Comparison of ENCODE assay signal across 9 cellular contexts in genomic region chr1:172443666-172444453, GRCh38. TPM values are rescaled to one million over a fixed set of nuclear protein-coding genes. Genes with fewer than 3 reads are reported as not detected.
DNase-seq lines count a peak whose midpoint lies in the region; ATAC-seq, FAIRE-seq and TF ChIP-seq lines count a peak whose summit lies in the region.
"Had no signal": no experiment of that assay in that cellular context is flagged by ENCODE, and none has a peak within 500 bp of the region (broad histone marks: within the 10 kb centered on the region; RNA-seq: fewer than 3 reads in every experiment).

PIGC (minus strand) TSS chr1:172444069; CDS start chr1:172442622, 1,447 bp downstream.

- DNase-seq in AG09309 (ENCODE audit: low read depth) (peak; percentile 46), NCI-H226 (peak; percentile 71), WTC11 (ENCODE audit: low spot score) (peak; percentile 91), cardiac fibroblast (ENCODE audit: low read depth in 2 of 2) (peak; percentile 88 to 91)
- peak; percentile 93 for DNase-seq in stimulated activated CD4-positive, alpha-beta T cell treated with anti-CD3 and anti-CD28 coated beads, Interleukin-12 subunit alpha, Interleukin-12 subunit beta, amount 100 ng/mL, for 4 hours

- H3K36me3 Mint-ChIP-seq in WTC11, result peaks cover 11% of the 10 kb centered on the region

- H3K4me3 Mint-ChIP-seq in WTC11, result peak within 1 kb of the TSS; percentile 86

- POLR2A ChIA-PET in WTC11 (lab: Charles Lee), result no interaction called here

- H3K27me3 Mint-ChIP-seq in WTC11 (ENCODE audit: low read depth), result no peaks in the 10 kb centered on the region; the same call in 1 of the 2 replicates

- CTCF ChIA-PET in WTC11 (lab: Charles Lee), result interaction anchor here (0.6 to 1.9 kb wide), 12 partner anchors 9 to 458 kb away, joined by 3 to 7 read pairs (median 3); no protein-coding TSS in a partner anchor

- FAIRE-seq in islet of Langerhans (lab: Jason Lieb, UNC), result peak; percentile 74
- FAIRE-seq: endometrium had no signal

- H3K9me3 Mint-ChIP-seq in WTC11, result no peaks in the 10 kb centered on the region

- H3K4me1 Mint-ChIP-seq in WTC11, result peaks cover 4% of the 10 kb centered on the region

- peak within 1 kb of the TSS; percentile 26; the same call in 1 of the 2 replicates for H3K27ac Mint-ChIP-seq in WTC11

- peak; percentile 100 for ATAC-seq in GM18909 (IDR thresholded peaks at IDR 0.05; ENCODE audit: poor library complexity, unreplicated experiment)
- ATAC-seq in HG03175 (IDR thresholded peaks at IDR 0.05; ENCODE audit: unreplicated experiment), result peak; percentile 99
- ATAC-seq in WTC11, result peak; percentile 99

- peak; percentile 93 for TF ChIP-seq CTCF in AG09309 (IDR thresholded peaks at IDR 0.05; ENCODE audit: control insufficient read depth, insufficient read depth, low read depth, low read length, missing control alignments)
- TF ChIP-seq CTCF in WTC11 (IDR thresholded peaks at IDR 0.05), result peak; percentile 78
- peak; percentile 90 for TF ChIP-seq CTCF in cardiac fibroblast (IDR thresholded peaks at IDR 0.05; ENCODE audit: low read depth, low read length)

- peak within 1 kb of the TSS; percentile 100 for H3K4me3 ChIP-seq in AG09309 (ENCODE audit: control insufficient read depth, low read depth, low read length)
- peak within 1 kb of the TSS; percentile 85 to 97 for H3K4me3 ChIP-seq in cardiac fibroblast (replicated peaks in 1 of 2; ENCODE audit: low read depth in 2 of 2, low read length in 2 of 2)

TF ChIP-seq in WTC11, 78 proteins besides CTCF, POLR2A, EP300 and RAD21 (continues in another document):
- TF ChIP-seq ZNF232 (CRISPR knock-in tag; IDR thresholded peaks at IDR 0.05) (0 out of 2 replicates have a peak, but pooled peaks have one; percentile 51), NR2C2 (CRISPR knock-in tag; IDR thresholded peaks at IDR 0.05) (peak; percentile 84), HMGXB4 (CRISPR knock-in tag; IDR thresholded peaks at IDR 0.05) (peak; percentile 82), FOXP1 (CRISPR knock-in tag; IDR thresholded peaks at IDR 0.05; ENCODE audit: borderline replicate concordance) (peak; percentile 62; the same call in 1 of the 2 replicates), FOXJ3 (CRISPR knock-in tag; IDR thresholded peaks at IDR 0.05; ENCODE audit: borderline replicate concordance) (no peak), GABPB1 (CRISPR knock-in tag; IDR thresholded peaks at IDR 0.05) (peak; percentile 87), USF2 (CRISPR knock-in tag; IDR thresholded peaks at IDR 0.05) (no peak), AFF4 (CRISPR knock-in tag; IDR thresholded peaks at IDR 0.05; ENCODE audit: borderline replicate concordance) (no peak), EMX1 (CRISPR knock-in tag; IDR thresholded peaks at IDR 0.05) (no peak), SP1 (CRISPR knock-in tag; conservative IDR thresholded peaks at IDR 0.05) (peak; percentile 71), E2F5 (CRISPR knock-in tag; IDR thresholded peaks at IDR 0.05) (0 out of 2 replicates have a peak, but pooled peaks have one; percentile 82), ZNF423 (CRISPR knock-in tag; IDR thresholded peaks at IDR 0.05) (peak; percentile 92), FOXK1 (CRISPR knock-in tag; IDR thresholded peaks at IDR 0.05) (peak; percentile 83), ARID4B (CRISPR knock-in tag; IDR thresholded peaks at IDR 0.05; ENCODE audit: borderline replicate concordance) (peak; percentile 54; the same call in 1 of the 2 replicates), CREM (CRISPR knock-in tag; IDR thresholded peaks at IDR 0.05) (peak; percentile 43; the same call in 1 of the 2 replicates), ZNF317 (CRISPR knock-in tag; IDR thresholded peaks at IDR 0.05; ENCODE audit: borderline replicate concordance, low read depth) (no peak), IRF2 (CRISPR knock-in tag; IDR thresholded peaks at IDR 0.05; ENCODE audit: borderline replicate concordance, low read depth) (no peak), ETV6 (CRISPR knock-in tag; IDR thresholded peaks at IDR 0.05) (peak; percentile 77), TEAD1 (CRISPR knock-in tag; IDR thresholded peaks at IDR 0.05) (peak; percentile 38; the same call in 1 of the 2 replicates)

RNA-seq across cellular contexts. Expression of gene PIGC, which starts in this region (rescaled TPM):
- 16.2 to 21.9 TPM (median 20.4 TPM) in 3 replicates for total RNA-seq in WTC11 (2021)

Comparison
In these comparisons a context has a peak if more than half of its experiments do, and no peak if none do; other contexts are left out.
1. Peak in every context shown above with its lines: DNase-seq, ATAC-seq and H3K4me3 ChIP-seq.